8 cellular contexts compared by ENCODE assay signal in the genomic region with DNA sequence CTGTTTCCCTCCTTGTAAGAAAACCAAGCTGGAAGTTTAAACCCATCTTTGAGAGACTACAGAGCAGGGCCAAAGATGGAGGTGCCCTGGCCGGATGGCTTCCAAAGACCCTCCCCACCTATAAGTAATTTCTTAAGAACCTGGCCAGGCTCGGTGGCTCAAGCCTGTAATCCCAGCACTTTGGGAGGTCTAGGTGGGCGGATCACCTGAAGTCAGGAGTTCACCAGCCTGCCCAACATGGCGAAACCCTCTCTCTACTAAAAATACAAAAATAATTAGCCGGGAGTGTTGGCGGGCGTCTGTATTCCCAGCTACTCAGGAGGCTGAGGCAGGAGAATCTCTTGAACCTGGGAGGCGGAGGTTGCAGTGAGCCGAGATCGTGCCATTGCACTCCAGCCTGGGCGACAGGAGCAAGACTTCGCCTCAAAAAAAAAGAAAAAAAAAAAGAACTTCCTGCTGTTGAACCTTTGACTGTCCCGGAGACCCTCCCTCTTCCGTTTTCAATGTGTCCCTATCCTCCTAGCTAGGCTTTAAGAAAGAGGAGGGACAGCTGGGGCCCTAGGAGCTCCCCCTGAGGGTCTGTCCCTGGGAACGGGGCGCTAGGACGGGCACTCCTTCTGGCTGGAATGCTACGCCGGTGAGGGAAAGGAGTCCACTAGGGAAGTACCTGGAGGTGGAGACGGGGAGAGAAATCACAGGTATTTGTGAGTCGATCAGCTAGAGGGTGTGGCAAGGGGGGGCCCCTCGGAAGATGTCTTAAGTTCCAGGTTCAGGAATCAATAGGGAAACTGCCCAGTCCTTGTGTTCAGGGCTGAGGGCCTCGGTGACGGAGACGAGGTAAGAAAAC. TPM values are rescaled to one million over a fixed set of nuclear protein-coding genes. Genes with fewer than 3 reads are reported as not detected.
A peak's percentile ranks its signal among the peaks of the same experiment; 100 is the strongest.
DNase-seq lines count a peak whose midpoint lies in the region; ATAC-seq, FAIRE-seq and TF ChIP-seq lines count a peak whose summit lies in the region.

No MANE protein-coding gene starts in this region.

- peak; percentile 28 to 55 for TF ChIP-seq CTCF in mammary epithelial cell (conservative IDR thresholded peaks at IDR 0.05 in 1 of 2, IDR thresholded peaks at IDR 0.05 in 1 of 2; ENCODE audit: extremely low read depth in 1 of 2, insufficient read depth in 1 of 2, low read depth in 1 of 2, low read length in 2 of 2)
- no peak for TF ChIP-seq CTCF in D721Med (IDR thresholded peaks at IDR 0.05; ENCODE audit: insufficient read depth, missing control alignments)

- H2AFZ ChIP-seq in mammary epithelial cell (ENCODE audit: low read depth, low read length), result peak overlapping the region; percentile 99

- no peaks in the 10 kb centered on the region for H4K20me1 ChIP-seq in mammary epithelial cell (ENCODE audit: insufficient read depth, low read length)

- H3K9me3 ChIP-seq in mammary epithelial cell (replicated peaks; ENCODE audit: insufficient read depth, low read length) (no peaks in the 10 kb centered on the region), subcutaneous abdominal adipose tissue (ENCODE audit: control insufficient read depth in 5 of 5, low read length in 5 of 5) (no peaks in the 10 kb centered on the region)

- BruUV-seq in mammary epithelial cell (replicated peaks; lab: Mats Ljungman, UMichigan), result TSS peak; percentile 47

- CTCF ChIA-PET in mammary epithelial cell (lab: Charles Lee; ENCODE audit: low non-redundant PET), result interaction anchor here (0.6 to 1.0 kb wide), 5 partner anchors 15 to 954 kb away, joined by 3 to 14 read pairs (median 5); no protein-coding TSS in a partner anchor

- no peak for FAIRE-seq in D721Med (lab: Jason Lieb, UNC)

- peak overlapping the region; percentile 92 for H3K4me2 ChIP-seq in mammary epithelial cell (ENCODE audit: insufficient read depth, low read depth, low read length)

- H3K4me3 ChIP-seq in mammary epithelial cell (replicated peaks in 1 of 3; ENCODE audit: insufficient read depth in 1 of 3, low read depth in 2 of 3, low read length in 3 of 3), result peak overlapping the region; percentile 62 to 95 (median 72)
- peak overlapping the region; percentile 46 to 84 (median 74) for H3K4me3 ChIP-seq in subcutaneous abdominal adipose tissue (ENCODE audit: low read depth in 1 of 5, low read length in 5 of 5)

- in situ Hi-C loops in mammary epithelial cell (cut with MboI; ENCODE audit: low sequenced_read_pairs in 2 of 2), result loop anchor here in 1 of 2 donors (5.0 kb wide), 1 partner anchor 44 kb away; no protein-coding TSS in a partner anchor

- H3K27ac ChIP-seq in mammary epithelial cell (ENCODE audit: insufficient read depth, low read depth, low read length) (peak overlapping the region; percentile 85), subcutaneous abdominal adipose tissue (ENCODE audit: low read depth, low read length) (peak overlapping the region; percentile 98)

- H3K4me1 ChIP-seq in mammary epithelial cell (ENCODE audit: insufficient read depth, low read length) (peaks cover 6% of the 10 kb centered on the region), subcutaneous abdominal adipose tissue (ENCODE audit: control insufficient read depth in 5 of 5, insufficient read depth in 5 of 5, low read length in 5 of 5) (peaks cover 3 to 68% (median 67%) of the 10 kb centered on the region in 5 donors)

- H3K27me3 ChIP-seq in mammary epithelial cell (ENCODE audit: insufficient read depth, low read length) (no peaks in the 10 kb centered on the region), subcutaneous abdominal adipose tissue (ENCODE audit: control insufficient read depth in 5 of 5, insufficient read depth in 4 of 5, low read length in 5 of 5) (no peaks in the 10 kb centered on the region)

- DNase-seq in DMS53 treated with DMSO at 0.1 percent for 48 hours (lab: John Stamatoyannopoulos, UW; ENCODE audit: unreplicated experiment) (peak; percentile 32), NCI-H146 (lab: John Stamatoyannopoulos, UW) (peak; percentile 80), mammary epithelial cell (peak; percentile 73), kidney tubule cell (ENCODE audit: low spot score) (peak; percentile 74), D721Med (ENCODE audit: insufficient read length, low spot score) (no peak)

- 4% methylated on average over 17 of the region's 25 CpGs for WGBS in mammary epithelial cell (ENCODE audit: low coverage, missing lambda C conversion rate)

- H3K36me3 ChIP-seq in mammary epithelial cell (ENCODE audit: insufficient read depth, low read length) (no peaks in the 10 kb centered on the region), subcutaneous abdominal adipose tissue (ENCODE audit: control insufficient read depth in 5 of 5, insufficient read depth in 5 of 5, low read length in 5 of 5) (no peaks in the 10 kb centered on the region)

- dilution Hi-C loops in mammary epithelial cell (cut with HindIII; ENCODE audit: low sequenced_read_pairs), result loop anchor here (5.0 kb wide), 2 partner anchors 66 to 96 kb away; no protein-coding TSS in a partner anchor

- peak; percentile 14 for ATAC-seq in GM21786 (IDR thresholded peaks at IDR 0.05; ENCODE audit: unreplicated experiment)
- no peak for ATAC-seq in HG03469 (IDR thresholded peaks at IDR 0.05; ENCODE audit: unreplicated experiment)

- intact Hi-C loops in mammary epithelial cell (cut with micrococcal nuclease), result loop anchor here (1.0 to 5.0 kb wide), 8 partner anchors 11 to 529 kb away; a partner anchor contains a TSS

- H3K9ac ChIP-seq in mammary epithelial cell (ENCODE audit: insufficient read depth, low read length), result peak overlapping the region; percentile 86
- peak overlapping the region; percentile 75 to 95 (median 85) for H3K9ac ChIP-seq in subcutaneous abdominal adipose tissue (ENCODE audit: low read length in 5 of 5)

- H3K79me2 ChIP-seq in mammary epithelial cell (ENCODE audit: insufficient read depth, low read length), result no peaks in the 10 kb centered on the region

RNA-seq across cellular contexts. Expression of a gene that starts 4.8 kb away (rescaled TPM):
- total RNA-seq in mammary epithelial cell, result not detected
- polyA plus RNA-seq in mammary epithelial cell, result not detected
- polyA minus RNA-seq in mammary epithelial cell, result not detected

RNA-seq across cellular contexts. Expression of a gene that starts 11.9 kb away (rescaled TPM):
- over 10,000 TPM; 16,267 to 114,057 TPM for total RNA-seq in mammary epithelial cell
- polyA plus RNA-seq in mammary epithelial cell, result 37.3 TPM
- 5,045 TPM for polyA minus RNA-seq in mammary epithelial cell

RNA-seq across cellular contexts. Expression of a gene that starts 12.1 kb away (rescaled TPM):
- 10 to 100 TPM; 16.3 TPM for total RNA-seq in mammary epithelial cell
- polyA plus RNA-seq in mammary epithelial cell, result 13.4 TPM
- polyA minus RNA-seq in mammary epithelial cell, result 2.9 TPM

RNA-seq across cellular contexts. Expression of a gene that starts 19.0 kb away (rescaled TPM):
- total RNA-seq in mammary epithelial cell, result 1 to 10 TPM in 1 of 2 donors, under 1 TPM in 1; 0.33 to 5.7 TPM
- polyA plus RNA-seq in mammary epithelial cell, result 9.5 TPM
- 7.8 TPM for polyA minus RNA-seq in mammary epithelial cell

RNA-seq across cellular contexts. Expression of a gene that starts 27.7 kb away (rescaled TPM):
- total RNA-seq in mammary epithelial cell, result 1 to 10 TPM; 1.5 to 1.7 TPM
- polyA plus RNA-seq in mammary epithelial cell, result 0.49 TPM
- polyA minus RNA-seq in mammary epithelial cell, result not detected
